Comparison of ENCODE assay signal across 20 cellular contexts in the genomic region with DNA sequence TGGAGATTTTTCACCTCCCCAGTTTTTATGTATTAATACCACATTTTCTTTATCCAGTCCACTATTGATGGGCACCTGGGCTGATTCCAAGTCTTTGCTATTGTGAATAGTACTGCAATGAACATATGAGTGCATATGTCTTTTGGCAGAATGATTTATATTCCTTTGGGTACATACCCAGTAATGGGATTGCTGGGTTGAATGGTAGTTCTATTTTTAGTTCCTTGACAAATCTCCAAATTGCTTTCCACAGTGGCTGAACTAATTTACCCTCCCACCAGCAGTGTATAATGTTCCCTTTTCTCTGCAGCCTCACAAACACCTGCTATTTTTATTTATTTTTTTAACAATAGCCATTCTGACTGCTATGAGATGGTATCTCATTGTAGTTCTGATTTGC.
DNase-seq lines count a peak whose midpoint lies in the region; ATAC-seq, FAIRE-seq and TF ChIP-seq lines count a peak whose summit lies in the region.
"Had no signal": no experiment of that assay in that cellular context is flagged by ENCODE, and none has a peak within 500 bp of the region (broad histone marks: within the 10 kb centered on the region; RNA-seq: fewer than 3 reads in every experiment).

No MANE protein-coding gene starts in this region.

- H3K36me3 ChIP-seq in A673 (ENCODE audit: insufficient read depth, low read length, poor library complexity, severe bottlenecking), result no peaks in the 10 kb centered on the region
- H3K36me3 ChIP-seq in HUES64 (ENCODE audit: insufficient read depth, low read length), result no peaks in the 10 kb centered on the region
- H3K36me3 ChIP-seq in pancreas, result no peaks in the 10 kb centered on the region
- H3K36me3 ChIP-seq in psoas muscle (ENCODE audit: insufficient read depth in 1 of 2, low read depth in 1 of 2), result no peaks in the 10 kb centered on the region
- H3K36me3 ChIP-seq: left ventricle myocardium inferior had no signal

- no peak for FAIRE-seq in pancreas (lab: Jason Lieb, UNC)
- FAIRE-seq: GM12891, urothelium cell line had no signal

- TF ChIP-seq CTCF in A673 (conservative IDR thresholded peaks at IDR 0.05; ENCODE audit: low read depth, low read length) (no peak), pancreas (IDR thresholded peaks at IDR 0.05) (no peak), natural killer cell (IDR thresholded peaks at IDR 0.05) (no peak), psoas muscle (IDR thresholded peaks at IDR 0.05) (no peak)

- no peaks in the 10 kb centered on the region for H3K36me3 Mint-ChIP-seq in natural killer cell
- H3K36me3 Mint-ChIP-seq: naive thymus-derived CD4-positive, alpha-beta T cell had no signal

- ATAC-seq in pancreas (no peak), natural killer cell (no peak), psoas muscle (no peak), HG03565 (IDR thresholded peaks at IDR 0.05; ENCODE audit: unreplicated experiment) (no peak)
- ATAC-seq: activated naive CD8-positive, alpha-beta T cell treated with anti-CD3 and anti-CD28 coated beads, Interleukin-2, amount 50 U/mL, for 24 hours; effector memory CD8-positive, alpha-beta T cell; foreskin keratinocyte; HCT116; naive thymus-derived CD4-positive, alpha-beta T cell had no signal

- intact Hi-C loops in A673 (cut with micrococcal nuclease; ENCODE audit: unreplicated experiment) (no loop called here), pancreas (cut with DNase I) (no loop called here), natural killer cell (cut with micrococcal nuclease) (no loop called here), psoas muscle (cut with DNase I) (no loop called here)

- H3K27ac Mint-ChIP-seq in natural killer cell, result no peak overlapping the region
- H3K27ac Mint-ChIP-seq: activated naive CD8-positive, alpha-beta T cell treated with anti-CD3 and anti-CD28 coated beads, Interleukin-2, amount 50 U/mL, for 24 hours; activated T-helper 1 cell treated with anti-CD3 and anti-CD28 coated beads, Interleukin-12 subunit alpha, Interleukin-12 subunit beta, Interleukin-2, Interleukin-4 antibody, amounts not matched to agents 30 ng/mL and 10 ng/mL and 1 ng/mL, durations not matched to agents 14 hours and 24 hours and 36 hours; CD8-positive, alpha-beta memory T cell; effector memory CD8-positive, alpha-beta T cell had no signal

- POLR2A ChIA-PET in A673 (lab: Charles Lee; ENCODE audit: low non-redundant PET), result no interaction called here

- H3K4me3 Mint-ChIP-seq in natural killer cell, result no peak overlapping the region
- H3K4me3 Mint-ChIP-seq: activated naive CD8-positive, alpha-beta T cell treated with anti-CD3 and anti-CD28 coated beads, Interleukin-2, amount 50 U/mL, for 24 hours; activated T-helper 1 cell treated with anti-CD3 and anti-CD28 coated beads, Interleukin-12 subunit alpha, Interleukin-12 subunit beta, Interleukin-2, Interleukin-4 antibody, amounts not matched to agents 30 ng/mL and 10 ng/mL and 1 ng/mL, durations not matched to agents 14 hours and 24 hours and 36 hours; CD8-positive, alpha-beta memory T cell; effector memory CD8-positive, alpha-beta T cell; naive thymus-derived CD4-positive, alpha-beta T cell had no signal

- H3K4me1 ChIP-seq in A673 (ENCODE audit: insufficient read depth, low read length, poor library complexity, severe bottlenecking) (peaks cover 23% of the 10 kb centered on the region), HUES64 (ENCODE audit: insufficient read depth, low read length) (peaks cover 33% of the 10 kb centered on the region), pancreas (no peaks in the 10 kb centered on the region), psoas muscle (peaks cover 8% of the 10 kb centered on the region)

- H3K27me3 ChIP-seq in A673 (replicated peaks; ENCODE audit: insufficient read depth, low read depth, low read length, poor library complexity) (no peaks in the 10 kb centered on the region), HUES64 (ENCODE audit: insufficient read depth, low read length) (no peaks in the 10 kb centered on the region), pancreas (no peaks in the 10 kb centered on the region), psoas muscle (ENCODE audit: insufficient read depth in 3 of 3, low read length in 2 of 3) (no peaks in the 10 kb centered on the region)
- H3K27me3 ChIP-seq: foreskin keratinocyte had no signal

- H3K9me3 Mint-ChIP-seq in natural killer cell, result no peaks in the 10 kb centered on the region
- H3K9me3 Mint-ChIP-seq: activated naive CD8-positive, alpha-beta T cell treated with anti-CD3 and anti-CD28 coated beads, Interleukin-2, amount 50 U/mL, for 24 hours; activated T-helper 1 cell treated with anti-CD3 and anti-CD28 coated beads, Interleukin-12 subunit alpha, Interleukin-12 subunit beta, Interleukin-2, Interleukin-4 antibody, amounts not matched to agents 30 ng/mL and 10 ng/mL and 1 ng/mL, durations not matched to agents 14 hours and 24 hours and 36 hours; CD8-positive, alpha-beta memory T cell; effector memory CD8-positive, alpha-beta T cell had no signal

- peak; percentile 47 for DNase-seq in A673 (ENCODE audit: low spot score)
- DNase-seq in NCI-H345 (lab: John Stamatoyannopoulos, UW), result peak; percentile 72
- peak; percentile 46 for DNase-seq in cerebellar cortex (ENCODE audit: low spot score)
- DNase-seq in pancreas, result no peak
- DNase-seq in natural killer cell, result no peak
- DNase-seq in psoas muscle, result no peak
- DNase-seq: activated CD4-positive, alpha-beta T cell treated with anti-CD3 and anti-CD28 coated beads, Interleukin-2, amount 50 U/mL, for 48 hours; activated naive CD8-positive, alpha-beta T cell treated with anti-CD3 and anti-CD28 coated beads, Interleukin-2, amount 50 U/mL, for 24 hours; CD8-positive, alpha-beta memory T cell; effector memory CD8-positive, alpha-beta T cell; foreskin keratinocyte; KG1; left ventricle myocardium inferior; naive thymus-derived CD4-positive, alpha-beta T cell had no signal

- H3K4me3 ChIP-seq in A673 (ENCODE audit: low read depth, low read length, poor library complexity, severe bottlenecking) (no peak overlapping the region), HUES64 (ENCODE audit: low read length) (no peak overlapping the region), pancreas (no peak overlapping the region), psoas muscle (no peak overlapping the region)
- H3K4me3 ChIP-seq: left ventricle myocardium inferior had no signal

- no peaks in the 10 kb centered on the region for H3K9me3 ChIP-seq in A673 (ENCODE audit: low read depth, low read length, poor library complexity, severe bottlenecking)
- H3K9me3 ChIP-seq in HUES64 (ENCODE audit: insufficient read depth, low read depth, low read length), result no peaks in the 10 kb centered on the region
- no peaks in the 10 kb centered on the region for H3K9me3 ChIP-seq in pancreas
- no peaks in the 10 kb centered on the region for H3K9me3 ChIP-seq in psoas muscle
- H3K9me3 ChIP-seq: left ventricle myocardium inferior had no signal

- peaks cover 4 to 14% of the 10 kb centered on the region in 2 donors for H3K27me3 Mint-ChIP-seq in natural killer cell (ENCODE audit: low read depth in 2 of 2)
- H3K27me3 Mint-ChIP-seq: activated naive CD8-positive, alpha-beta T cell treated with anti-CD3 and anti-CD28 coated beads, Interleukin-2, amount 50 U/mL, for 24 hours had no signal

- H3K27ac ChIP-seq in A673 (ENCODE audit: low read depth, low read length, poor library complexity, severe bottlenecking), result no peak overlapping the region
- H3K27ac ChIP-seq in HUES64 (ENCODE audit: low read depth, low read length), result peak overlapping the region; percentile 89
- no peak overlapping the region for H3K27ac ChIP-seq in pancreas
- H3K27ac ChIP-seq in psoas muscle, result no peak overlapping the region
- H3K27ac ChIP-seq: foreskin keratinocyte, left ventricle myocardium inferior had no signal

- BruUV-seq in A673 (replicated peaks; lab: Mats Ljungman, UMichigan), result no TSS peak

- no peak overlapping the region for H3K9ac ChIP-seq in HUES64 (ENCODE audit: low read depth, low read length)

- CTCF ChIA-PET in A673 (lab: Charles Lee), result no interaction called here

- no peaks in the 10 kb centered on the region for H3K4me1 Mint-ChIP-seq in natural killer cell
- H3K4me1 Mint-ChIP-seq: activated naive CD8-positive, alpha-beta T cell treated with anti-CD3 and anti-CD28 coated beads, Interleukin-2, amount 50 U/mL, for 24 hours; CD8-positive, alpha-beta memory T cell; naive thymus-derived CD4-positive, alpha-beta T cell had no signal

Comparison
In these comparisons a context has a peak if more than half of its experiments do, and no peak if none do; other contexts are left out.
1. DNase-seq: peak in A673 (single experiment), NCI-H345 (single experiment) and cerebellar cortex (single experiment); none in pancreas (0 of 6), natural killer cell (single experiment) and psoas muscle (0 of 2).